Comparison of ENCODE assay signal across 25 cellular contexts in the genomic region with DNA sequence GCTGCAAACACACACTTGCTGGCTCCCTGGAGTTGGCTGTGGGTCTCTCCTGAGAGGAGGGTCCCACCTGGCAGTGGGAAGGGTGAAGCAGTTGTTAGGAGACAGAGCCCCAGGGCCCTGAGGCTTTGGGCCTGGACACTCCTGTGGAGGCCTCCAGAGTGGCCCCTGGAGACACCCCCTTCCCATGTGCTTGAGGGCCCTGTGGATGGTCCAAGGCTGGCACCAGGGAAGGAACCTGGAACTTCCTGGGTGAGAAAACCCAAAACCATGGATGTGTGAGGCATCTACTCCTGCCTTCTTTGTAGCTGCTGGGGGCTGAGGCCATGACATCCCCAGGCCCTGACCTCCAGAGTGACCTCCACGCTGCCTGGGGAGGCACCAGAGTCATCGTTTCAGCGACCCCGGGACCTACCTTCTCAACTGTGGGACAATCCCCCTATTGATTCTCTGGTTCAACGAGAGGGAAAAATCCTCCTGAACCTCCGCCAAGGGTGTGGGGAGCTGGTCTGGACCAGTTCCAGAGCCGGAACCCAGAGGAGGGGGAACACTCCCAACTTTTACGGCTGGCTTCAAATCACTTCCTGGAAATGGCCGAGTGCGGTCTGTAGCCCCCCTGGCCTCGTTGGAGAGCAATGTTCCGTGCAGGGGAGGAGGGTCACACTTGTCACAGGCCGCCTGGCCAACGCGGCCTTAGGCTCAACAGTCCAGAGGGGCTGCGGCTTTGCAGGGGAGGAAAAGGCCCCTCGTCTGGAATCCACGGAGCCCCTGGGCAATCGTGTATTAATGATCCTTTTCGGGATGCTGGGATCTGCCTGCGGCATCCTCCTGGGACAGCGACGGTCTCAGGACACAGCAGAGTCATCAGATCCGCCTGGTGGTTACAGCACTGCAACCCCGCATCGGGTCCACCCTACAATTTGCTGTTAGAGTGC.
"Had no signal": no experiment of that assay in that cellular context is flagged by ENCODE, and none has a peak within 500 bp of the region (broad histone marks: within the 10 kb centered on the region; RNA-seq: fewer than 3 reads in every experiment).

No MANE protein-coding gene starts in this region.

- H3K4me3 Mint-ChIP-seq: endodermal cell; naive thymus-derived CD8-positive, alpha-beta T cell; neural progenitor cell; stimulated activated naive B cell treated with anti-CD40 and anti-IgM and Interleukin-4, amounts not matched to agents 10 μg/mL and 1 μg/mL and 100 μg/mL, for 72 hours; stimulated activated naive CD8-positive, alpha-beta T cell treated with anti-CD3 and anti-CD28 coated beads, Interleukin-15, amount 100 ng/mL, for 72 hours; type B pancreatic cell had no signal

- H3K27me3 ChIP-seq: cardiac muscle cell, colonic mucosa, hepatocyte, neural progenitor cell, sigmoid colon, testis, uterus had no signal

- H3K9me3 ChIP-seq: colonic mucosa, psoas muscle, sigmoid colon, testis, uterus had no signal

- H3K36me3 Mint-ChIP-seq: naive thymus-derived CD8-positive, alpha-beta T cell; neural progenitor cell; stimulated activated naive B cell treated with anti-CD40 and anti-IgM and Interleukin-4, amounts not matched to agents 10 μg/mL and 1 μg/mL and 100 μg/mL, for 72 hours; type B pancreatic cell had no signal

- H3K79me2 ChIP-seq: hepatocyte, parathyroid adenoma had no signal

- DNase-seq: cerebellar nuclear complex; colonic mucosa; effector CD4-positive, alpha-beta T cell; endodermal cell; erythroblast; foreskin keratinocyte; kidney glomerular epithelial cell; occipital lobe; sigmoid colon; stimulated activated CD4-positive, alpha-beta T cell treated with anti-CD3 and anti-CD28 coated beads, Interleukin-2, amount 100 ng/mL, for 24 hours; stimulated activated CD4-positive, alpha-beta T cell treated with anti-CD3 and anti-CD28 coated beads, Interleukin-4, amount 100 ng/mL, for 4 hours; stimulated activated naive B cell treated with anti-CD40 and anti-IgM and Interleukin-4, amounts not matched to agents 10 μg/mL and 1 μg/mL and 100 μg/mL, for 72 hours; stimulated activated naive CD8-positive, alpha-beta T cell treated with anti-CD3 and anti-CD28 coated beads, Interleukin-15, amount 100 ng/mL, for 72 hours; testis; uterus had no signal

- ATAC-seq: foreskin keratinocyte; left lobe of liver; naive thymus-derived CD8-positive, alpha-beta T cell; psoas muscle; stimulated activated naive B cell treated with anti-CD40 and anti-IgM and Interleukin-4, amounts not matched to agents 10 μg/mL and 1 μg/mL and 100 μg/mL, for 72 hours; stimulated activated naive CD8-positive, alpha-beta T cell treated with anti-CD3 and anti-CD28 coated beads, Interleukin-15, amount 100 ng/mL, for 72 hours had no signal

- H3K4me3 ChIP-seq: cardiac muscle cell, colonic mucosa, hepatocyte, neural progenitor cell, psoas muscle, sigmoid colon, skin epidermis, testis, uterus had no signal

- H3K4me1 Mint-ChIP-seq: stimulated activated naive B cell treated with anti-CD40 and anti-IgM and Interleukin-4, amounts not matched to agents 10 μg/mL and 1 μg/mL and 100 μg/mL, for 72 hours; stimulated activated naive CD8-positive, alpha-beta T cell treated with anti-CD3 and anti-CD28 coated beads, Interleukin-15, amount 100 ng/mL, for 72 hours had no signal

- H3K4me2 ChIP-seq: hepatocyte, neural progenitor cell had no signal

- H3K27ac Mint-ChIP-seq: endodermal cell; naive thymus-derived CD8-positive, alpha-beta T cell; neural progenitor cell; stimulated activated naive B cell treated with anti-CD40 and anti-IgM and Interleukin-4, amounts not matched to agents 10 μg/mL and 1 μg/mL and 100 μg/mL, for 72 hours; stimulated activated naive CD8-positive, alpha-beta T cell treated with anti-CD3 and anti-CD28 coated beads, Interleukin-15, amount 100 ng/mL, for 72 hours; type B pancreatic cell had no signal

- H3K27me3 Mint-ChIP-seq: stimulated activated naive CD8-positive, alpha-beta T cell treated with anti-CD3 and anti-CD28 coated beads, Interleukin-15, amount 100 ng/mL, for 72 hours had no signal

- H3K9me3 Mint-ChIP-seq: naive thymus-derived CD8-positive, alpha-beta T cell; stimulated activated naive CD8-positive, alpha-beta T cell treated with anti-CD3 and anti-CD28 coated beads, Interleukin-15, amount 100 ng/mL, for 72 hours; type B pancreatic cell had no signal

- H3K27ac ChIP-seq: cardiac muscle cell, colonic mucosa, foreskin keratinocyte, neural progenitor cell, parathyroid adenoma, psoas muscle, testis had no signal

- H2AFZ ChIP-seq: hepatocyte, neural progenitor cell, parathyroid adenoma had no signal

- H3K4me1 ChIP-seq: colonic mucosa, foreskin keratinocyte, parathyroid adenoma, psoas muscle had no signal

- H3K9ac ChIP-seq: neural progenitor cell, parathyroid adenoma had no signal

- FAIRE-seq: endothelial cell of umbilical vein had no signal

- H3K36me3 ChIP-seq: cardiac muscle cell, colonic mucosa, neural progenitor cell, sigmoid colon, uterus had no signal
